30 cellular contexts compared by ENCODE assay signal in the genomic region with DNA sequence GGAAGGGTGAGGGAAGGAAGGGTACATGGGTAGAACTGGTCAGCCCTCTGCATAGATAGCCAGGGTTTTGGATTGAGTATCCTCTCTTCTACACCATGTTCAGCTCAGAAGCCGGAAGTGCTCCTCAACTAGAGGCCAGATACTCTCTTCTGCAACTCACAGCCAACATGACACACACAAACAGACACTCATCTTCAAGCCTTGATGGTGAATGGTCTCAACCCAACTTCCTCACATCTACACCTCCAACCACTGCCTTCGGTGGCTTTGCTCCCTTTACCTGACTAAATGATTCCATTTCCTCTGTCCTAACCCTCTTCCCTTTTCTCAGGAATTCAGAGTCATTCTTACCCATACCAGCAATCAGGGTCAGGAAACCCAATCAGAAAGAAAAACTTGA. TPM values are rescaled to one million over a fixed set of nuclear protein-coding genes. Genes with fewer than 3 reads are reported as not detected.
DNase-seq lines count a peak whose midpoint lies in the region; ATAC-seq and TF ChIP-seq lines count a peak whose summit lies in the region.
"Had no signal": no experiment of that assay in that cellular context is flagged by ENCODE, and none has a peak within 500 bp of the region (broad histone marks: within the 10 kb centered on the region; RNA-seq: fewer than 3 reads in every experiment).

No MANE protein-coding gene starts in this region.

- peak; percentile 43 for ATAC-seq in stimulated activated naive CD8-positive, alpha-beta T cell treated with anti-CD3 and anti-CD28 coated beads, Interleukin-15, amount 100 ng/mL, for 72 hours
- no peak for ATAC-seq in GM18873 (IDR thresholded peaks at IDR 0.05; ENCODE audit: low FRiP score, unreplicated experiment)
- ATAC-seq: heart left ventricle had no signal

- H3K9me3 Mint-ChIP-seq in stimulated activated naive CD8-positive, alpha-beta T cell treated with anti-CD3 and anti-CD28 coated beads, Interleukin-15, amount 100 ng/mL, for 72 hours, result no peaks in the 10 kb centered on the region

- H3K27ac ChIP-seq in Peyer's patch (peak overlapping the region; percentile 26 to 73 (median 58)), Karpas-422 (ENCODE audit: low read length) (no peak overlapping the region)
- H3K27ac ChIP-seq: HL-60, neutrophil, PC-9, suprapubic skin, uterus had no signal

- no peak overlapping the region for H3K4me2 ChIP-seq in Karpas-422 (ENCODE audit: low read depth, low read length, poor library complexity, severe bottlenecking)
- H3K4me2 ChIP-seq: PC-9 had no signal

- no peaks in the 10 kb centered on the region for H3K4me1 ChIP-seq in Peyer's patch
- no peaks in the 10 kb centered on the region for H3K4me1 ChIP-seq in Karpas-422 (ENCODE audit: low read length)
- H3K4me1 ChIP-seq: HAP-1, heart left ventricle, suprapubic skin, uterus had no signal

- no peak for TF ChIP-seq CTCF in Peyer's patch (IDR thresholded peaks at IDR 0.05)

- DNase-seq in activated gamma-delta T cell treated with Interleukin-2 at 50 U/mL for 16 hours (peak; percentile 29), activated gamma-delta T cell (lab: John Stamatoyannopoulos, UW) (no peak), Peyer's patch (no peak), dermis blood vessel endothelial cell (peak; percentile 36), Karpas-422 (no peak)
- DNase-seq in stimulated activated naive CD8-positive, alpha-beta T cell treated with anti-CD3 and anti-CD28 coated beads, Interleukin-15, amount 100 ng/mL, for 72 hours, result no peak
- DNase-seq in activated effector memory CD4-positive, alpha-beta T cell treated with Interleukin-2 at 50 U/mL for 16 hours, result no peak
- DNase-seq: ACHN; activated CD4-positive, CD25-positive, alpha-beta regulatory T cell; EL; erythroblast; foreskin fibroblast; NCI-H1092 treated with DMSO at 0.1 percent for 48 hours; NCI-H187 treated with DMSO at 0.1 percent for 48 hours; NCI-H524 treated with DMSO at 0.1 percent for 48 hours; NK-92 treated with Interleukin-12 subunit alpha and Interleukin-12 subunit beta, amount 100 ng/mL, for 24 hours; PC-9; SHP77 treated with DMSO at 0.1 percent for 48 hours; uterus had no signal

- H3K27me3 ChIP-seq in Peyer's patch, result no peaks in the 10 kb centered on the region
- H3K27me3 ChIP-seq in Karpas-422 (ENCODE audit: low read length), result no peaks in the 10 kb centered on the region
- H3K27me3 ChIP-seq: BLaER1 treated with 17β-estradiol and CSF1 and Interleukin-3, amounts not matched to agents 10 nM and 100 nM; heart left ventricle; neutrophil; suprapubic skin; uterus had no signal

- H3K27me3 Mint-ChIP-seq in stimulated activated naive CD8-positive, alpha-beta T cell treated with anti-CD3 and anti-CD28 coated beads, Interleukin-15, amount 100 ng/mL, for 72 hours, result no peaks in the 10 kb centered on the region

- H2AFZ ChIP-seq in Karpas-422 (ENCODE audit: low read length), result no peak overlapping the region
- H2AFZ ChIP-seq: PC-9 had no signal

- H3K9ac ChIP-seq in Karpas-422 (ENCODE audit: low read length), result no peak overlapping the region

- TF ChIP-seq POLR2A in Peyer's patch (IDR thresholded peaks at IDR 0.05), result no peak

- H3K36me3 ChIP-seq in Peyer's patch (peaks cover 0 to 70% (median 0%) of the 10 kb centered on the region in 3 donors), Karpas-422 (ENCODE audit: insufficient read depth, low read length) (peaks cover 35% of the 10 kb centered on the region; the same call in 1 of the 2 replicates)
- H3K36me3 ChIP-seq: uterus had no signal

- H3K79me2 ChIP-seq in Karpas-422 (ENCODE audit: low read length), result 0 out of 2 replicates have a peak, but pooled peaks cover 3% of the 10 kb centered on the region

- H3K4me3 Mint-ChIP-seq in stimulated activated naive CD8-positive, alpha-beta T cell treated with anti-CD3 and anti-CD28 coated beads, Interleukin-15, amount 100 ng/mL, for 72 hours, result no peak overlapping the region

- H3K27ac Mint-ChIP-seq in stimulated activated naive CD8-positive, alpha-beta T cell treated with anti-CD3 and anti-CD28 coated beads, Interleukin-15, amount 100 ng/mL, for 72 hours, result no peak overlapping the region

- peaks cover 30% of the 10 kb centered on the region for H3K4me1 Mint-ChIP-seq in stimulated activated naive CD8-positive, alpha-beta T cell treated with anti-CD3 and anti-CD28 coated beads, Interleukin-15, amount 100 ng/mL, for 72 hours

- H3K4me3 ChIP-seq in Peyer's patch (peak overlapping the region in 2 of 4 donors; percentile 16), Karpas-422 (ENCODE audit: low read length) (no peak overlapping the region)
- H3K4me3 ChIP-seq: BLaER1 treated with 17β-estradiol and CSF1 and Interleukin-3, amounts not matched to agents 10 nM and 100 nM; HAP-1; heart left ventricle; lung; PC-9; suprapubic skin; uterus had no signal

- no peaks in the 10 kb centered on the region for H3K9me2 ChIP-seq in Karpas-422 (replicated peaks; ENCODE audit: insufficient read depth, low read length)

- H3K9me3 ChIP-seq in Peyer's patch (no peaks in the 10 kb centered on the region), Karpas-422 (ENCODE audit: low read length) (no peaks in the 10 kb centered on the region)
- H3K9me3 ChIP-seq: BLaER1 treated with 17β-estradiol and CSF1 and Interleukin-3, amounts not matched to agents 10 nM and 100 nM; HAP-1; heart left ventricle; neutrophil; suprapubic skin; uterus had no signal

- H4K20me1 ChIP-seq in Karpas-422 (ENCODE audit: insufficient read depth, low read depth, low read length), result peaks cover 6% of the 10 kb centered on the region; the same call in 1 of the 2 replicates

RNA-seq across cellular contexts. Expression of a gene that starts 7.6 kb away (rescaled TPM):
- total RNA-seq in Peyer's patch (10 to 100 TPM in 2 of 4 donors, 1 to 10 TPM in 2; 7.5 to 26.9 (median 12.6) TPM), dermis blood vessel endothelial cell (11.6 and 16.4 TPM in 2 replicates)
- total RNA-seq in Karpas-422 (2014; rRNA removed; shearing (Covaris generic); ENCODE audit: low replicate concordance), result 22.0 and 29.8 TPM in 2 replicates

RNA-seq across cellular contexts. Expression of a gene that starts 24.4 kb away (rescaled TPM):
- total RNA-seq in Peyer's patch (100 to 1,000 TPM in 1 of 4 donors, 10 to 100 TPM in 3; 49.3 to 217 (median 63.5) TPM), dermis blood vessel endothelial cell (46.1 and 61.5 TPM in 2 replicates)
- 51.7 and 57.5 TPM in 2 replicates for total RNA-seq in Karpas-422 (2014; rRNA removed; shearing (Covaris generic); ENCODE audit: low replicate concordance)

RNA-seq across cellular contexts. Expression of a gene that starts 38.7 kb away (rescaled TPM):
- 1 to 10 TPM in 2 of 4 donors, under 1 TPM in 1, not detected in 1; 0.67 to 1.8 (median 1.7) TPM for total RNA-seq in Peyer's patch
- total RNA-seq in dermis blood vessel endothelial cell, result 0.05 TPM in 1 of 2 replicates, not detected in the other
- total RNA-seq in Karpas-422 (2014; rRNA removed; shearing (Covaris generic); ENCODE audit: low replicate concordance), result 0.61 and 1.0 TPM in 2 replicates
- total RNA-seq: PC-9 had no signal

RNA-seq across cellular contexts. Expression of a gene that starts 45.2 kb away (rescaled TPM):
- total RNA-seq in Peyer's patch, result not detected
- not detected in 2 replicates for total RNA-seq in dermis blood vessel endothelial cell
- not detected in 2 replicates for total RNA-seq in Karpas-422 (2014; rRNA removed; shearing (Covaris generic); ENCODE audit: low replicate concordance)
- total RNA-seq: activated CD8-positive, alpha-beta memory T cell treated with anti-CD3 and anti-CD28 coated beads for 36 hours; astrocyte; PC-9; pulmonary artery endothelial cell; suprapubic skin; uterus had no signal

Comparison
In these comparisons a context has a peak if more than half of its experiments do, and no peak if none do; other contexts are left out.
1. DNase-seq: peak in activated gamma-delta T cell treated with Interleukin-2 at 50 U/mL for 16 hours (single experiment) and dermis blood vessel endothelial cell (single experiment); none in activated gamma-delta T cell (single experiment), Peyer's patch (0 of 3), stimulated activated naive CD8-positive, alpha-beta T cell treated with anti-CD3 and anti-CD28 coated beads, Interleukin-15, amount 100 ng/mL, for 72 hours (0 of 2), Karpas-422 (single experiment) and activated effector memory CD4-positive, alpha-beta T cell treated with Interleukin-2 at 50 U/mL for 16 hours (single experiment).